Comparison of ENCODE assay signal across 35 cellular contexts in genomic region chr13:106003651-106004050, GRCh38.
"Had no signal": no experiment of that assay in that cellular context is flagged by ENCODE, and none has a peak within 500 bp of the region (broad histone marks: within the 10 kb centered on the region; RNA-seq: fewer than 3 reads in every experiment).

No MANE protein-coding gene starts in this region.

- FAIRE-seq: colon had no signal

- H3K4me3 ChIP-seq: adrenal gland, body of pancreas, esophagus muscularis mucosa, gastrocnemius medialis, heart left ventricle had no signal

- H3K36me3 Mint-ChIP-seq: activated CD4-positive, alpha-beta memory T cell treated with anti-CD3 and anti-CD28 coated beads for 36 hours; activated CD8-positive, alpha-beta memory T cell treated with anti-CD3 and anti-CD28 coated beads, Interleukin-2, amount 10 ng/mL, durations not matched to agents 7 days and 5 days; activated naive CD4-positive, alpha-beta T cell treated with anti-CD3 and anti-CD28 coated beads, Interleukin-2, amount 50 U/mL, for 24 hours; activated naive CD8-positive, alpha-beta T cell treated with anti-CD3 and anti-CD28 coated beads for 36 hours had no signal

- H3K9me3 Mint-ChIP-seq: activated naive CD4-positive, alpha-beta T cell treated with anti-CD3 and anti-CD28 coated beads, Interleukin-2, amount 50 U/mL, for 24 hours had no signal

- H3K4me1 Mint-ChIP-seq: activated CD4-positive, alpha-beta T cell treated with anti-CD3 and anti-CD28 coated beads for 36 hours; activated CD4-positive, alpha-beta T cell treated with anti-CD3 and anti-CD28 coated beads, Interleukin-2, amount 10 ng/mL, durations not matched to agents 24 days and 14 days; activated CD8-positive, alpha-beta memory T cell treated with anti-CD3 and anti-CD28 coated beads, Interleukin-2, amount 10 ng/mL, durations not matched to agents 7 days and 5 days; activated naive CD4-positive, alpha-beta T cell treated with anti-CD3 and anti-CD28 coated beads, Interleukin-2, amount 50 U/mL, for 24 hours; activated naive CD8-positive, alpha-beta T cell treated with anti-CD3 and anti-CD28 coated beads for 36 hours; activated naive CD8-positive, alpha-beta T cell treated with anti-CD3 and anti-CD28 coated beads, Interleukin-2, amount 50 U/mL, for 24 hours had no signal

- H3K36me3 ChIP-seq: adrenal gland, esophagus muscularis mucosa, gastrocnemius medialis, heart left ventricle had no signal

- H3K27me3 ChIP-seq: adrenal gland, body of pancreas, esophagus muscularis mucosa, foreskin keratinocyte, gastrocnemius medialis, heart left ventricle had no signal

- DNase-seq: activated CD4-positive, alpha-beta memory T cell treated with anti-CD3 and anti-CD28 coated beads for 36 hours; activated CD4-positive, alpha-beta T cell treated with anti-CD3 and anti-CD28 coated beads for 36 hours; activated CD4-positive, alpha-beta T cell treated with anti-CD3 and anti-CD28 coated beads, Interleukin-2, amount 10 ng/mL, durations not matched to agents 24 days and 14 days; activated CD4-positive, CD25-positive, alpha-beta regulatory T cell; activated CD4-positive, CD25-positive, alpha-beta regulatory T cell treated with anti-CD3 and anti-CD28 coated beads, Interleukin-2, amount 50 U/mL, for 72 hours; activated CD8-positive, alpha-beta memory T cell treated with anti-CD3 and anti-CD28 coated beads, Interleukin-2, amount 10 ng/mL, durations not matched to agents 7 days and 5 days; activated CD8-positive, alpha-beta memory T cell treated with anti-CD3 and anti-CD28 coated beads, Interleukin-2, amount 50 U/mL, for 4 hours; activated CD8-positive, alpha-beta T cell treated with anti-CD3 and anti-CD28 coated beads, Interleukin-2, amount 10 ng/mL, durations not matched to agents 7 days and 5 days; activated effector memory CD4-positive, alpha-beta T cell treated with anti-CD3 and anti-CD28 coated beads, Interleukin-2, amount 50 U/mL, for 16 hours; activated naive CD4-positive, alpha-beta T cell treated with anti-CD3 and anti-CD28 coated beads for 36 hours; activated naive CD8-positive, alpha-beta T cell treated with anti-CD3 and anti-CD28 coated beads for 36 hours; activated naive CD8-positive, alpha-beta T cell treated with anti-CD3 and anti-CD28 coated beads, Interleukin-2, amount 50 U/mL, for 24 hours; activated T-cell treated with anti-CD3 and anti-CD28 coated beads, Interleukin-2, amount 50 U/mL, for 1 hour; activated T-cell treated with anti-CD3 and anti-CD28 coated beads, Interleukin-2, amount 50 U/mL, for 48 hours; adrenal gland; amygdala; aorta; body of pancreas; caudate nucleus; cortex of kidney; dermis blood vessel endothelial cell; effector CD4-positive, alpha-beta T cell; effector memory CD8-positive, alpha-beta T cell; erythroblast; foreskin keratinocyte; gastrocnemius medialis; glutamatergic neuron; heart left ventricle; T1000 had no signal

- H3K9me3 ChIP-seq: adrenal gland, body of pancreas, esophagus muscularis mucosa, gastrocnemius medialis had no signal

- H3K27ac Mint-ChIP-seq: activated CD4-positive, alpha-beta memory T cell treated with anti-CD3 and anti-CD28 coated beads for 36 hours; activated CD4-positive, alpha-beta T cell treated with anti-CD3 and anti-CD28 coated beads for 36 hours; activated CD4-positive, alpha-beta T cell treated with anti-CD3 and anti-CD28 coated beads, Interleukin-2, amount 10 ng/mL, durations not matched to agents 24 days and 14 days; activated CD8-positive, alpha-beta memory T cell treated with anti-CD3 and anti-CD28 coated beads, Interleukin-2, amount 10 ng/mL, durations not matched to agents 7 days and 5 days; activated CD8-positive, alpha-beta T cell treated with anti-CD3 and anti-CD28 coated beads, Interleukin-2, amount 10 ng/mL, durations not matched to agents 7 days and 5 days; activated naive CD4-positive, alpha-beta T cell treated with anti-CD3 and anti-CD28 coated beads for 36 hours; activated naive CD4-positive, alpha-beta T cell treated with anti-CD3 and anti-CD28 coated beads, Interleukin-2, amount 50 U/mL, for 24 hours; activated naive CD8-positive, alpha-beta T cell treated with anti-CD3 and anti-CD28 coated beads for 36 hours; activated naive CD8-positive, alpha-beta T cell treated with anti-CD3 and anti-CD28 coated beads, Interleukin-2, amount 50 U/mL, for 24 hours; activated T-helper 1 cell treated with anti-CD3 and anti-CD28 coated beads, Interleukin-12 subunit alpha, Interleukin-12 subunit beta, Interleukin-2, Interleukin-4 antibody, amounts not matched to agents 30 ng/mL and 10 ng/mL and 1 ng/mL, durations not matched to agents 14 hours and 24 hours and 36 hours; activated T-helper 2 cell treated with anti-CD3 and anti-CD28 coated beads, Interferon-gamma antibody, Interleukin-2, Interleukin-4, amounts not matched to agents 10 μg/mL and 5 μg/mL and 100 μg/mL, durations not matched to agents 14 hours and 24 hours and 36 hours; effector memory CD8-positive, alpha-beta T cell; T-helper 2 cell treated with Interferon-gamma antibody and Interleukin-4, amounts not matched to agents 5 μg/mL and 100 μg/mL, for 36 hours had no signal

- H3K27me3 Mint-ChIP-seq: activated CD4-positive, alpha-beta memory T cell treated with anti-CD3 and anti-CD28 coated beads for 36 hours; activated CD4-positive, alpha-beta T cell treated with anti-CD3 and anti-CD28 coated beads, Interleukin-2, amount 10 ng/mL, durations not matched to agents 24 days and 14 days; activated CD8-positive, alpha-beta memory T cell treated with anti-CD3 and anti-CD28 coated beads, Interleukin-2, amount 10 ng/mL, durations not matched to agents 7 days and 5 days; activated naive CD4-positive, alpha-beta T cell treated with anti-CD3 and anti-CD28 coated beads, Interleukin-2, amount 50 U/mL, for 24 hours; activated naive CD8-positive, alpha-beta T cell treated with anti-CD3 and anti-CD28 coated beads, Interleukin-2, amount 50 U/mL, for 24 hours; effector memory CD8-positive, alpha-beta T cell had no signal

- H3K4me3 Mint-ChIP-seq: activated CD4-positive, alpha-beta memory T cell treated with anti-CD3 and anti-CD28 coated beads for 36 hours; activated CD4-positive, alpha-beta T cell treated with anti-CD3 and anti-CD28 coated beads for 36 hours; activated CD4-positive, alpha-beta T cell treated with anti-CD3 and anti-CD28 coated beads, Interleukin-2, amount 10 ng/mL, durations not matched to agents 24 days and 14 days; activated CD8-positive, alpha-beta memory T cell treated with anti-CD3 and anti-CD28 coated beads, Interleukin-2, amount 10 ng/mL, durations not matched to agents 7 days and 5 days; activated CD8-positive, alpha-beta T cell treated with anti-CD3 and anti-CD28 coated beads, Interleukin-2, amount 10 ng/mL, durations not matched to agents 7 days and 5 days; activated naive CD4-positive, alpha-beta T cell treated with anti-CD3 and anti-CD28 coated beads for 36 hours; activated naive CD4-positive, alpha-beta T cell treated with anti-CD3 and anti-CD28 coated beads, Interleukin-2, amount 50 U/mL, for 24 hours; activated naive CD8-positive, alpha-beta T cell treated with anti-CD3 and anti-CD28 coated beads for 36 hours; activated naive CD8-positive, alpha-beta T cell treated with anti-CD3 and anti-CD28 coated beads, Interleukin-2, amount 50 U/mL, for 24 hours; activated T-helper 1 cell treated with anti-CD3 and anti-CD28 coated beads, Interleukin-12 subunit alpha, Interleukin-12 subunit beta, Interleukin-2, Interleukin-4 antibody, amounts not matched to agents 30 ng/mL and 10 ng/mL and 1 ng/mL, durations not matched to agents 14 hours and 24 hours and 36 hours; effector memory CD8-positive, alpha-beta T cell; T-helper 2 cell treated with Interferon-gamma antibody and Interleukin-4, amounts not matched to agents 5 μg/mL and 100 μg/mL, for 36 hours had no signal

- H3K4me1 ChIP-seq: adrenal gland, body of pancreas, foreskin keratinocyte, gastrocnemius medialis, heart left ventricle had no signal

- H3K27ac ChIP-seq: adrenal gland, body of pancreas, esophagus muscularis mucosa, foreskin keratinocyte, gastrocnemius medialis, heart left ventricle had no signal
